Comparison of ENCODE assay signal across 19 cellular contexts in genomic region chr14:98900721-98901272, GRCh38.
"Had no signal": no experiment of that assay in that cellular context is flagged by ENCODE, and none has a peak within 500 bp of the region (broad histone marks: within the 10 kb centered on the region; RNA-seq: fewer than 3 reads in every experiment).

No MANE protein-coding gene starts in this region.

- H3K4me1 ChIP-seq: lower lobe of right lung, uterus had no signal

- H3K27ac ChIP-seq: cardiac muscle cell, foreskin keratinocyte, lower lobe of right lung, uterus had no signal

- H3K36me3 ChIP-seq: cardiac muscle cell, lower lobe of right lung, uterus had no signal

- H3K4me3 ChIP-seq: cardiac muscle cell, lower lobe of right lung, smooth muscle cell, uterus had no signal

- H3K27me3 ChIP-seq: cardiac muscle cell, foreskin keratinocyte, uterus had no signal

- DNase-seq: activated B cell treated with CpG ODN at 0.5 μM for 24 hours; activated CD4-positive, alpha-beta memory T cell treated with anti-CD3 and anti-CD28 coated beads for 36 hours; activated CD4-positive, alpha-beta T cell treated with anti-CD3 and anti-CD28 coated beads for 4 hours; activated CD8-positive, alpha-beta memory T cell treated with anti-CD3 and anti-CD28 coated beads, Interleukin-2, amount 10 ng/mL, durations not matched to agents 7 days and 5 days; activated T-cell treated with anti-CD3 and anti-CD28 coated beads for 4 hours; effector memory CD4-positive, alpha-beta T cell; foreskin keratinocyte; lower lobe of right lung; naive thymus-derived CD4-positive, alpha-beta T cell; posterior cingulate gyrus; stimulated activated CD4-positive, alpha-beta T cell treated with anti-CD3 and anti-CD28 coated beads, Interleukin-15, amount 100 ng/mL, for 24 hours; stimulated activated naive B cell treated with anti-CD40 and anti-IgM and Interleukin-4, amounts not matched to agents 10 μg/mL and 1 μg/mL and 100 μg/mL, for 72 hours; T-helper 17 cell; trophoblast cell; uterus had no signal

- ATAC-seq: activated CD8-positive, alpha-beta memory T cell treated with anti-CD3 and anti-CD28 coated beads, Interleukin-2, amount 10 ng/mL, durations not matched to agents 7 days and 5 days; foreskin keratinocyte; left lobe of liver; lower lobe of right lung; naive thymus-derived CD4-positive, alpha-beta T cell; sciatic nerve; stimulated activated naive B cell treated with anti-CD40 and anti-IgM and Interleukin-4, amounts not matched to agents 10 μg/mL and 1 μg/mL and 100 μg/mL, for 72 hours; T-helper 17 cell had no signal

- H3K9me3 ChIP-seq: lower lobe of right lung, uterus had no signal

- H3K4me2 ChIP-seq: smooth muscle cell had no signal
